In the genomic region with DNA sequence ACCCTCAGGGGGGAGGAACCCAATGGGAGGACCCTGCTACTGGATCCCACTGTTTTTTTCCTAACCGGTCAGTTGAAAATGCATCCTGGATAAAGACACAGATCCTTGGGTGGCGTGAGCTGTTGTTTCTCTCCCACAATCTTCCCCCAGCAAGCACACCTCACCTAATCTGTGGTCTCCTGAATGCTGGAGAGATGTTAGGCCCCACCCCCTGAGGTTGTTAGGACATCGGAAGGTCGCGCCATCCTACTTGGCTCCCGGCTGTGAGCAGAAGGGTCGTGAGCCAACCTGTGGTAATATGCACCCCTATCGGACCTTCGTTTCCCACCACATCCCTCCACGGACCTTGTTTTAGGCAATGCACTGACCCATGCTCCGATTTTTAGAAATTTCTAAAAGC, we compare ENCODE assay signal across 1 cellular context.
TF ChIP-seq lines count a peak whose summit lies in the region.

No MANE protein-coding gene starts in this region.

TF ChIP-seq in K562, 482 proteins besides CTCF, POLR2A, EP300 and RAD21 (continued from another document):
- TF ChIP-seq ZBTB40 (IDR thresholded peaks at IDR 0.05), result no peak
- no peak for TF ChIP-seq ZBTB40 (CRISPR knock-in tag; IDR thresholded peaks at IDR 0.05)
TF ChIP-seq in K562: peak in this region for 1.
